Comparison of ENCODE assay signal across 22 cellular contexts in genomic region chr15:53917109-53917508, GRCh38.
"Had no signal": no experiment of that assay in that cellular context is flagged by ENCODE, and none has a peak within 500 bp of the region (broad histone marks: within the 10 kb centered on the region; RNA-seq: fewer than 3 reads in every experiment).

No MANE protein-coding gene starts in this region.

- H3K4me1 ChIP-seq: body of pancreas, left ventricle myocardium inferior, right lobe of liver had no signal

- H3K36me3 ChIP-seq: adrenal gland, left ventricle myocardium inferior, right lobe of liver, thoracic aorta had no signal

- ATAC-seq: activated CD4-positive, CD25-positive, alpha-beta regulatory T cell treated with anti-CD3 and anti-CD28 coated beads, Interleukin-2, amount 50 U/mL, for 24 hours; body of pancreas; right lobe of liver had no signal

- H3K27me3 ChIP-seq: adrenal gland, body of pancreas, right lobe of liver had no signal

- H3K4me3 ChIP-seq: adrenal gland, body of pancreas, coronary artery, left ventricle myocardium inferior, lung, right lobe of liver, thoracic aorta had no signal

- DNase-seq: activated CD4-positive, alpha-beta T cell treated with anti-CD3 and anti-CD28 coated beads for 48 hours; activated CD4-positive, alpha-beta T cell treated with anti-CD3 and anti-CD28 coated beads, Interleukin-2, amount 50 U/mL, for 48 hours; activated CD8-positive, alpha-beta memory T cell treated with anti-CD3 and anti-CD28 coated beads for 24 hours; activated effector memory CD4-positive, alpha-beta T cell treated with Interleukin-2 at 50 U/mL for 16 hours; activated naive CD4-positive, alpha-beta T cell treated with Interleukin-2 at 50 U/mL for 16 hours; adrenal gland; aorta; body of pancreas; dorsolateral prefrontal cortex; effector memory CD4-positive, alpha-beta T cell; head of caudate nucleus; left ventricle myocardium inferior; posterior cingulate gyrus; right lobe of liver; stimulated activated CD4-positive, alpha-beta T cell treated with anti-CD3 and anti-CD28 coated beads, Interleukin-2, amount 100 ng/mL, for 48 hours; stimulated activated naive CD4-positive, alpha-beta T cell treated with Interleukin-2 at 50 U/mL for 16 hours had no signal

- H3K27ac ChIP-seq: adrenal gland, body of pancreas, coronary artery, dorsolateral prefrontal cortex, left ventricle myocardium inferior, right lobe of liver, thoracic aorta, VCaP had no signal

- H3K9me3 ChIP-seq: adrenal gland, body of pancreas, left ventricle myocardium inferior, right lobe of liver, thoracic aorta had no signal

- FAIRE-seq: TTC549 had no signal
